In genomic region chr1:22976461-22977243, GRCh38 we compare ENCODE assay signal across 8 cellular contexts. TPM values are rescaled to one million over a fixed set of nuclear protein-coding genes. Genes with fewer than 3 reads are reported as not detected.
A peak's percentile ranks its signal among the peaks of the same experiment; 100 is the strongest.
DNase-seq lines count a peak whose midpoint lies in the region; ATAC-seq and TF ChIP-seq lines count a peak whose summit lies in the region.

No MANE protein-coding gene starts in this region.

- in situ Hi-C loops in GM13976 (cut with MboI; ENCODE audit: low sequenced_read_pairs, unreplicated experiment) = loop anchor here (5.0 to 10.0 kb wide), 2 partner anchors 118 to 216 kb away; no protein-coding TSS in a partner anchor

- H3K4me1 Mint-ChIP-seq in activated naive CD4-positive, alpha-beta T cell treated with anti-CD3 and anti-CD28 coated beads for 36 hours (ENCODE audit: low read depth) = no peaks in the 10 kb centered on the region

- no peaks in the 10 kb centered on the region for H4K20me1 ChIP-seq in MM.1S (ENCODE audit: insufficient read depth, low read length)

- no peak overlapping the region for H3K4me3 Mint-ChIP-seq in activated naive CD4-positive, alpha-beta T cell treated with anti-CD3 and anti-CD28 coated beads for 36 hours

- H3K79me2 ChIP-seq in MM.1S (ENCODE audit: low read length) = no peaks in the 10 kb centered on the region

- no peak overlapping the region for H3K9ac ChIP-seq in MM.1S (ENCODE audit: low read length)

- H3K4me3 ChIP-seq in MM.1S (ENCODE audit: low read length) = no peak overlapping the region
- no peak overlapping the region for H3K4me3 ChIP-seq in vagina

- H3K4me1 ChIP-seq in MM.1S (ENCODE audit: low read length) (no peaks in the 10 kb centered on the region), vagina (no peaks in the 10 kb centered on the region)

- H3K36me3 Mint-ChIP-seq in activated naive CD4-positive, alpha-beta T cell treated with anti-CD3 and anti-CD28 coated beads for 36 hours (ENCODE audit: low read depth) = no peaks in the 10 kb centered on the region

- peaks cover 11% of the 10 kb centered on the region for H3K27me3 Mint-ChIP-seq in activated naive CD4-positive, alpha-beta T cell treated with anti-CD3 and anti-CD28 coated beads for 36 hours (ENCODE audit: low read depth)

- no peaks in the 10 kb centered on the region for H3K9me3 Mint-ChIP-seq in activated naive CD4-positive, alpha-beta T cell treated with anti-CD3 and anti-CD28 coated beads for 36 hours

- H3K4me2 ChIP-seq in MM.1S (ENCODE audit: low read depth, low read length) = no peak overlapping the region

- CTCF ChIA-PET in activated naive CD4-positive, alpha-beta T cell treated with anti-CD3 and anti-CD28 coated beads for 36 hours (lab: Charles Lee) = interaction anchor here (0.6 to 1.3 kb wide), 6 partner anchors 71 to 246 kb away, joined by 3 read pairs; no protein-coding TSS in a partner anchor

- H3K27ac Mint-ChIP-seq in activated naive CD4-positive, alpha-beta T cell treated with anti-CD3 and anti-CD28 coated beads for 36 hours = no peak overlapping the region

- peak; percentile 76 for DNase-seq in A172 (ENCODE audit: low spot score)
- DNase-seq in GM13976 (ENCODE audit: low spot score) = peak; percentile 76
- peak; percentile 60 for DNase-seq in MM.1S
- peak; percentile 83 for DNase-seq in RPMI8226
- DNase-seq in activated naive CD4-positive, alpha-beta T cell treated with anti-CD3 and anti-CD28 coated beads for 36 hours = peak; percentile 76
- peak; percentile 54 for DNase-seq in Right ventricle myocardium superior
- DNase-seq in posterior cingulate gyrus = peak; percentile 31 to 95 (median 69)
- no peak for DNase-seq in vagina (ENCODE audit: extremely low spot score in 2 of 2)

- H3K9me3 ChIP-seq in MM.1S (replicated peaks; ENCODE audit: insufficient read depth, low read length) = no peaks in the 10 kb centered on the region
- no peaks in the 10 kb centered on the region for H3K9me3 ChIP-seq in vagina

- H3K27ac ChIP-seq in MM.1S (ENCODE audit: low read length) (no peak overlapping the region), vagina (no peak overlapping the region)

- H2AFZ ChIP-seq in MM.1S (ENCODE audit: low read length) = 0 out of 2 replicates have a peak overlapping the region, but pooled peaks have one; percentile 21

- no peak for TF ChIP-seq POLR2A in vagina (IDR thresholded peaks at IDR 0.05)

- peaks cover 33% of the 10 kb centered on the region for H3K27me3 ChIP-seq in MM.1S (replicated peaks; ENCODE audit: insufficient read depth, low read length)
- no peaks in the 10 kb centered on the region for H3K27me3 ChIP-seq in vagina

- no peaks in the 10 kb centered on the region for H3K9me2 ChIP-seq in MM.1S (replicated peaks; ENCODE audit: insufficient read depth, low read length)

- peak; percentile 76 for TF ChIP-seq CTCF in GM13976 (IDR thresholded peaks at IDR 0.05; ENCODE audit: borderline replicate concordance, control extremely low read depth, extremely low read depth, insufficient read depth, missing control alignments)
- TF ChIP-seq CTCF in MM.1S (IDR thresholded peaks at IDR 0.05; ENCODE audit: low read length) = peak; percentile 78
- peak in 2 of 3 experiments; percentile 43 to 58 for TF ChIP-seq CTCF in vagina (IDR thresholded peaks at IDR 0.05)

- H3F3A ChIP-seq in MM.1S (ENCODE audit: insufficient read depth, low read length) = no peaks in the 10 kb centered on the region

- ATAC-seq in Right ventricle myocardium superior (ENCODE audit: poor library complexity) = peak; percentile 89

- no peaks in the 10 kb centered on the region for H3K36me3 ChIP-seq in MM.1S (replicated peaks; ENCODE audit: insufficient read depth, low read length)
- no peaks in the 10 kb centered on the region for H3K36me3 ChIP-seq in vagina

- intact Hi-C loops in activated naive CD4-positive, alpha-beta T cell treated with anti-CD3 and anti-CD28 coated beads for 36 hours (cut with micrococcal nuclease) = loop anchor here (1.0 to 10.0 kb wide), 3 partner anchors 122 to 278 kb away; no protein-coding TSS in a partner anchor
- intact Hi-C loops in Right ventricle myocardium superior (cut with DNase I) (loop anchor here (5.0 to 10.0 kb wide), 2 partner anchors 206 to 288 kb away; no protein-coding TSS in a partner anchor), posterior cingulate gyrus (cut with DNase I) (loop anchor here (1.0 to 10.0 kb wide), 3 partner anchors 118 to 298 kb away; no protein-coding TSS in a partner anchor), vagina (cut with DNase I) (loop anchor here (10.0 kb wide), 1 partner anchor 208 kb away; no protein-coding TSS in a partner anchor)

RNA-seq across cellular contexts. Expression of gene LACTBL1, which starts 4.0 kb away (rescaled TPM):
- not detected in 2 replicates for total RNA-seq in A172 (2014; rRNA removed; shearing (Covaris generic))
- not detected for total RNA-seq in activated naive CD4-positive, alpha-beta T cell treated with anti-CD3 and anti-CD28 coated beads for 36 hours
- total RNA-seq in Right ventricle myocardium superior = not detected
- not detected for total RNA-seq in vagina

RNA-seq across cellular contexts. Expression of gene TEX46, which starts 39.0 kb away (rescaled TPM):
- total RNA-seq in A172 (2014; rRNA removed; shearing (Covaris generic)) = not detected in 2 replicates
- not detected for total RNA-seq in activated naive CD4-positive, alpha-beta T cell treated with anti-CD3 and anti-CD28 coated beads for 36 hours
- total RNA-seq in Right ventricle myocardium superior (not detected), vagina (not detected)

RNA-seq across cellular contexts. Expression of gene KDM1A, which starts 42.6 kb away (rescaled TPM):
- total RNA-seq in A172 (2014; rRNA removed; shearing (Covaris generic)) = 245 and 327 TPM in 2 replicates
- 10 to 100 TPM; 59.7 to 62.6 TPM for total RNA-seq in activated naive CD4-positive, alpha-beta T cell treated with anti-CD3 and anti-CD28 coated beads for 36 hours
- total RNA-seq in Right ventricle myocardium superior (29.8 TPM), vagina (52.3 TPM)

Comparison
In these comparisons a context has a peak if more than half of its experiments do, and no peak if none do; other contexts are left out.
1. DNase-seq: peak in A172 (single experiment), GM13976 (single experiment), MM.1S (single experiment), RPMI8226 (single experiment), activated naive CD4-positive, alpha-beta T cell treated with anti-CD3 and anti-CD28 coated beads for 36 hours (single experiment), Right ventricle myocardium superior (single experiment) and posterior cingulate gyrus (10 of 10); none in vagina (0 of 2).
2. Peak in every context shown above with its lines, with median percentiles within 50 percentile points of each other: CTCF ChIP-seq.